ENCODE assay signal across 1 cellular context in the genomic region with DNA sequence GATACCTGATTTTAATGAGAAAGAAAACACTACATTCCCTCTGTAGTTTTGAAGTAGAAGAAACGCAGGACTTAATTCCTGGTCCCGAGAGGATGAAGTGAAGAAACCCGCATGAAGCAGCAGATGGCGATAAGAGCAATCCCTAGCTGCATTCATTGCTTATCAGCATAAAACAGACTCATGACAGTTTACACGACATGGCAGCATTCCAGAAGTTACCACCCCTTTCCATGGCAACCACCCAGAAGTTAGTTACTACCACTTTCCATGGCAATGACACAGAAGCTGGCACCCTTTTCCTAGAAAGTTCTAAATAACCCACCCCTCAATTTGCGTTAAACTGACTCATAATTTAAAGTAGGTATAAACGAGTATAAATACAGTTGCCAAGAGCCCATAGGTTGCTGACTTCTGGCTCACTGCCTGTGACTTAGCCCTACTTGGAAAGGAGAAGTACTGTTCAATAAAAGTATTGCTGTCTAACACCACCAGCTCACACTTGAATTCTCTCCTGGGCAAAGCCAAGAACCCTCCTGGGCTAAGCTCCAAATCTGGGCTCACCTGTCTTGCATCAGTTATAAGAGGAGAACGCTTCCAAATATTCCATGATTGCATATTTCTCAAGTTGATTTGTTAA.
TF ChIP-seq lines count a peak whose summit lies in the region.

No MANE protein-coding gene starts in this region.

TF ChIP-seq in K562, 482 proteins besides CTCF, POLR2A, EP300 and RAD21 (continued from another document and continues in another):
- TF ChIP-seq GTF2F1 (IDR thresholded peaks at IDR 0.05; ENCODE audit: low read depth, low read length): no peak
- peak; percentile 77; the same call in 1 of the 2 replicates for TF ChIP-seq NCOA1 (IDR thresholded peaks at IDR 0.05; ENCODE audit: low read depth)
- TF ChIP-seq MAFF (IDR thresholded peaks at IDR 0.05; ENCODE audit: low read length): peak; percentile 9; the same call in 1 of the 2 replicates
- TF ChIP-seq CREM (IDR thresholded peaks at IDR 0.05; ENCODE audit: low read depth): peak; percentile 51; the same call in 1 of the 2 replicates
- no peak for TF ChIP-seq BRCA1 (IDR thresholded peaks at IDR 0.05)
- no peak for TF ChIP-seq BRCA1 (CRISPR knock-in tag; IDR thresholded peaks at IDR 0.05)
- TF ChIP-seq MYBL2 (IDR thresholded peaks at IDR 0.05; ENCODE audit: low read depth): no peak
- no peak for TF ChIP-seq MYBL2 (CRISPR knock-in tag; IDR thresholded peaks at IDR 0.05; ENCODE audit: borderline replicate concordance)
- no peak for TF ChIP-seq HNRNPLL (IDR thresholded peaks at IDR 0.05; ENCODE audit: low read depth, low read length, poor library complexity, severe bottlenecking)
- TF ChIP-seq FOXK2 (conservative IDR thresholded peaks at IDR 0.05 in 1 of 2, IDR thresholded peaks at IDR 0.05 in 1 of 2; ENCODE audit: low read depth in 2 of 2): 0 out of 4 replicates have a peak, but pooled peaks of 1 of the 2 experiments have one; percentile 23
- no peak for TF ChIP-seq ZNF253 (CRISPR knock-in tag; conservative IDR thresholded peaks at IDR 0.05)
- peak; percentile 95 for TF ChIP-seq CBFA2T3 (IDR thresholded peaks at IDR 0.05)
- 0 out of 2 replicates have a peak, but pooled peaks have one; percentile 51 for TF ChIP-seq TEAD2 (tag; IDR thresholded peaks at IDR 0.05)
- peak; percentile 71 to 76 for TF ChIP-seq KDM1A (IDR thresholded peaks at IDR 0.05)
- no peak for TF ChIP-seq COPS2 (conservative IDR thresholded peaks at IDR 0.05)
- TF ChIP-seq HDAC3 (IDR thresholded peaks at IDR 0.05; ENCODE audit: borderline replicate concordance, partially characterized antibody): peak; percentile 44
- TF ChIP-seq CC2D1A (IDR thresholded peaks at IDR 0.05): peak; percentile 43; the same call in 1 of the 2 replicates
- TF ChIP-seq, protein P1, sequence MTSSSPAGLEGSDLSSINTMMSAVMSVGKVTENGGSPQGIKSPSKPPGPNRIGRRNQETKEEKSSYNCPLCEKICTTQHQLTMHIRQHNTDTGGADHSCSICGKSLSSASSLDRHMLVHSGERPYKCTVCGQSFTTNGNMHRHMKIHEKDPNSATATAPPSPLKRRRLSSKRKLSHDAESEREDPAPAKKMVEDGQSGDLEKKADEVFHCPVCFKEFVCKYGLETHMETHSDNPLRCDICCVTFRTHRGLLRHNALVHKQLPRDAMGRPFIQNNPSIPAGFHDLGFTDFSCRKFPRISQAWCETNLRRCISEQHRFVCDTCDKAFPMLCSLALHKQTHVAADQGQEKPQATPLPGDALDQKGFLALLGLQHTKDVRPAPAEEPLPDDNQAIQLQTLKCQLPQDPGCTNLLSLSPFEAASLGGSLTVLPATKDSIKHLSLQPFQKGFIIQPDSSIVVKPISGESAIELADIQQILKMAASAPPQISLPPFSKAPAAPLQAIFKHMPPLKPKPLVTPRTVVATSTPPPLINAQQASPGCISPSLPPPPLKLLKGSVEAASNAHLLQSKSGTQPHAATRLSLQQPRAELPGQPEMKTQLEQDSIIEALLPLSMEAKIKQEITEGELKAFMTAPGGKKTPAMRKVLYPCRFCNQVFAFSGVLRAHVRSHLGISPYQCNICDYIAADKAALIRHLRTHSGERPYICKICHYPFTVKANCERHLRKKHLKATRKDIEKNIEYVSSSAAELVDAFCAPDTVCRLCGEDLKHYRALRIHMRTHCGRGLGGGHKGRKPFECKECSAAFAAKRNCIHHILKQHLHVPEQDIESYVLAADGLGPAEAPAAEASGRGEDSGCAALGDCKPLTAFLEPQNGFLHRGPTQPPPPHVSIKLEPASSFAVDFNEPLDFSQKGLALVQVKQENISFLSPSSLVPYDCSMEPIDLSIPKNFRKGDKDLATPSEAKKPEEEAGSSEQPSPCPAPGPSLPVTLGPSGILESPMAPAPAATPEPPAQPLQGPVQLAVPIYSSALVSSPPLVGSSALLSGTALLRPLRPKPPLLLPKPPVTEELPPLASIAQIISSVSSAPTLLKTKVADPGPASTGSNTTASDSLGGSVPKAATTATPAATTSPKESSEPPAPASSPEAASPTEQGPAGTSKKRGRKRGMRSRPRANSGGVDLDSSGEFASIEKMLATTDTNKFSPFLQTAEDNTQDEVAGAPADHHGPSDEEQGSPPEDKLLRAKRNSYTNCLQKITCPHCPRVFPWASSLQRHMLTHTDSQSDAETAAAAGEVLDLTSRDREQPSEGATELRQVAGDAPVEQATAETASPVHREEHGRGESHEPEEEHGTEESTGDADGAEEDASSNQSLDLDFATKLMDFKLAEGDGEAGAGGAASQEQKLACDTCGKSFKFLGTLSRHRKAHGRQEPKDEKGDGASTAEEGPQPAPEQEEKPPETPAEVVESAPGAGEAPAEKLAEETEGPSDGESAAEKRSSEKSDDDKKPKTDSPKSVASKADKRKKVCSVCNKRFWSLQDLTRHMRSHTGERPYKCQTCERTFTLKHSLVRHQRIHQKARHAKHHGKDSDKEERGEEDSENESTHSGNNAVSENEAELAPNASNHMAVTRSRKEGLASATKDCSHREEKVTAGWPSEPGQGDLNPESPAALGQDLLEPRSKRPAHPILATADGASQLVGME (CRISPR knock-in tag; IDR thresholded peaks at IDR 0.05): no peak
- TF ChIP-seq, protein P2, sequence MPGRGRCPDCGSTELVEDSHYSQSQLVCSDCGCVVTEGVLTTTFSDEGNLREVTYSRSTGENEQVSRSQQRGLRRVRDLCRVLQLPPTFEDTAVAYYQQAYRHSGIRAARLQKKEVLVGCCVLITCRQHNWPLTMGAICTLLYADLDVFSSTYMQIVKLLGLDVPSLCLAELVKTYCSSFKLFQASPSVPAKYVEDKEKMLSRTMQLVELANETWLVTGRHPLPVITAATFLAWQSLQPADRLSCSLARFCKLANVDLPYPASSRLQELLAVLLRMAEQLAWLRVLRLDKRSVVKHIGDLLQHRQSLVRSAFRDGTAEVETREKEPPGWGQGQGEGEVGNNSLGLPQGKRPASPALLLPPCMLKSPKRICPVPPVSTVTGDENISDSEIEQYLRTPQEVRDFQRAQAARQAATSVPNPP (IDR thresholded peaks at IDR 0.05; ENCODE audit: borderline replicate concordance, insufficient read depth, insufficient read length): no peak
- TF ChIP-seq TOE1 (IDR thresholded peaks at IDR 0.05; ENCODE audit: borderline replicate concordance): 0 out of 2 replicates have a peak, but pooled peaks have one; percentile 33
- no peak for TF ChIP-seq TOE1 (CRISPR knock-in tag; IDR thresholded peaks at IDR 0.05; ENCODE audit: borderline replicate concordance, low read depth)
- TF ChIP-seq, protein P3, sequence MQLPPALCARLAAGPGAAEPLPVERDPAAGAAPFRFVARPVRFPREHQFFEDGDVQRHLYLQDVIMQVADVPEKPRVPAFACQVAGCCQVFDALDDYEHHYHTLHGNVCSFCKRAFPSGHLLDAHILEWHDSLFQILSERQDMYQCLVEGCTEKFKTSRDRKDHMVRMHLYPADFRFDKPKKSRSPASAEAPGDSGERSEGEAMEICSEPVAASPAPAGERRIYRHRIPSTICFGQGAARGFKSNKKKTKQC (CRISPR knock-in tag; IDR thresholded peaks at IDR 0.05): no peak
- TF ChIP-seq ZFX (CRISPR knock-in tag; IDR thresholded peaks at IDR 0.05): no peak
- TF ChIP-seq CTBP1 (IDR thresholded peaks at IDR 0.05; ENCODE audit: borderline replicate concordance): peak; percentile 53; the same call in 1 of the 2 replicates
- TF ChIP-seq HDAC2 (IDR thresholded peaks at IDR 0.05): no peak
- no peak for TF ChIP-seq PPARD (CRISPR knock-in tag; IDR thresholded peaks at IDR 0.05)
- 0 out of 2 replicates have a peak, but pooled peaks have one; percentile 17 for TF ChIP-seq CREB1 (IDR thresholded peaks at IDR 0.05)
- TF ChIP-seq CREB1 (CRISPR knock-in tag; IDR thresholded peaks at IDR 0.05): 0 out of 2 replicates have a peak, but pooled peaks have one; percentile 18
- TF ChIP-seq, protein P4, sequence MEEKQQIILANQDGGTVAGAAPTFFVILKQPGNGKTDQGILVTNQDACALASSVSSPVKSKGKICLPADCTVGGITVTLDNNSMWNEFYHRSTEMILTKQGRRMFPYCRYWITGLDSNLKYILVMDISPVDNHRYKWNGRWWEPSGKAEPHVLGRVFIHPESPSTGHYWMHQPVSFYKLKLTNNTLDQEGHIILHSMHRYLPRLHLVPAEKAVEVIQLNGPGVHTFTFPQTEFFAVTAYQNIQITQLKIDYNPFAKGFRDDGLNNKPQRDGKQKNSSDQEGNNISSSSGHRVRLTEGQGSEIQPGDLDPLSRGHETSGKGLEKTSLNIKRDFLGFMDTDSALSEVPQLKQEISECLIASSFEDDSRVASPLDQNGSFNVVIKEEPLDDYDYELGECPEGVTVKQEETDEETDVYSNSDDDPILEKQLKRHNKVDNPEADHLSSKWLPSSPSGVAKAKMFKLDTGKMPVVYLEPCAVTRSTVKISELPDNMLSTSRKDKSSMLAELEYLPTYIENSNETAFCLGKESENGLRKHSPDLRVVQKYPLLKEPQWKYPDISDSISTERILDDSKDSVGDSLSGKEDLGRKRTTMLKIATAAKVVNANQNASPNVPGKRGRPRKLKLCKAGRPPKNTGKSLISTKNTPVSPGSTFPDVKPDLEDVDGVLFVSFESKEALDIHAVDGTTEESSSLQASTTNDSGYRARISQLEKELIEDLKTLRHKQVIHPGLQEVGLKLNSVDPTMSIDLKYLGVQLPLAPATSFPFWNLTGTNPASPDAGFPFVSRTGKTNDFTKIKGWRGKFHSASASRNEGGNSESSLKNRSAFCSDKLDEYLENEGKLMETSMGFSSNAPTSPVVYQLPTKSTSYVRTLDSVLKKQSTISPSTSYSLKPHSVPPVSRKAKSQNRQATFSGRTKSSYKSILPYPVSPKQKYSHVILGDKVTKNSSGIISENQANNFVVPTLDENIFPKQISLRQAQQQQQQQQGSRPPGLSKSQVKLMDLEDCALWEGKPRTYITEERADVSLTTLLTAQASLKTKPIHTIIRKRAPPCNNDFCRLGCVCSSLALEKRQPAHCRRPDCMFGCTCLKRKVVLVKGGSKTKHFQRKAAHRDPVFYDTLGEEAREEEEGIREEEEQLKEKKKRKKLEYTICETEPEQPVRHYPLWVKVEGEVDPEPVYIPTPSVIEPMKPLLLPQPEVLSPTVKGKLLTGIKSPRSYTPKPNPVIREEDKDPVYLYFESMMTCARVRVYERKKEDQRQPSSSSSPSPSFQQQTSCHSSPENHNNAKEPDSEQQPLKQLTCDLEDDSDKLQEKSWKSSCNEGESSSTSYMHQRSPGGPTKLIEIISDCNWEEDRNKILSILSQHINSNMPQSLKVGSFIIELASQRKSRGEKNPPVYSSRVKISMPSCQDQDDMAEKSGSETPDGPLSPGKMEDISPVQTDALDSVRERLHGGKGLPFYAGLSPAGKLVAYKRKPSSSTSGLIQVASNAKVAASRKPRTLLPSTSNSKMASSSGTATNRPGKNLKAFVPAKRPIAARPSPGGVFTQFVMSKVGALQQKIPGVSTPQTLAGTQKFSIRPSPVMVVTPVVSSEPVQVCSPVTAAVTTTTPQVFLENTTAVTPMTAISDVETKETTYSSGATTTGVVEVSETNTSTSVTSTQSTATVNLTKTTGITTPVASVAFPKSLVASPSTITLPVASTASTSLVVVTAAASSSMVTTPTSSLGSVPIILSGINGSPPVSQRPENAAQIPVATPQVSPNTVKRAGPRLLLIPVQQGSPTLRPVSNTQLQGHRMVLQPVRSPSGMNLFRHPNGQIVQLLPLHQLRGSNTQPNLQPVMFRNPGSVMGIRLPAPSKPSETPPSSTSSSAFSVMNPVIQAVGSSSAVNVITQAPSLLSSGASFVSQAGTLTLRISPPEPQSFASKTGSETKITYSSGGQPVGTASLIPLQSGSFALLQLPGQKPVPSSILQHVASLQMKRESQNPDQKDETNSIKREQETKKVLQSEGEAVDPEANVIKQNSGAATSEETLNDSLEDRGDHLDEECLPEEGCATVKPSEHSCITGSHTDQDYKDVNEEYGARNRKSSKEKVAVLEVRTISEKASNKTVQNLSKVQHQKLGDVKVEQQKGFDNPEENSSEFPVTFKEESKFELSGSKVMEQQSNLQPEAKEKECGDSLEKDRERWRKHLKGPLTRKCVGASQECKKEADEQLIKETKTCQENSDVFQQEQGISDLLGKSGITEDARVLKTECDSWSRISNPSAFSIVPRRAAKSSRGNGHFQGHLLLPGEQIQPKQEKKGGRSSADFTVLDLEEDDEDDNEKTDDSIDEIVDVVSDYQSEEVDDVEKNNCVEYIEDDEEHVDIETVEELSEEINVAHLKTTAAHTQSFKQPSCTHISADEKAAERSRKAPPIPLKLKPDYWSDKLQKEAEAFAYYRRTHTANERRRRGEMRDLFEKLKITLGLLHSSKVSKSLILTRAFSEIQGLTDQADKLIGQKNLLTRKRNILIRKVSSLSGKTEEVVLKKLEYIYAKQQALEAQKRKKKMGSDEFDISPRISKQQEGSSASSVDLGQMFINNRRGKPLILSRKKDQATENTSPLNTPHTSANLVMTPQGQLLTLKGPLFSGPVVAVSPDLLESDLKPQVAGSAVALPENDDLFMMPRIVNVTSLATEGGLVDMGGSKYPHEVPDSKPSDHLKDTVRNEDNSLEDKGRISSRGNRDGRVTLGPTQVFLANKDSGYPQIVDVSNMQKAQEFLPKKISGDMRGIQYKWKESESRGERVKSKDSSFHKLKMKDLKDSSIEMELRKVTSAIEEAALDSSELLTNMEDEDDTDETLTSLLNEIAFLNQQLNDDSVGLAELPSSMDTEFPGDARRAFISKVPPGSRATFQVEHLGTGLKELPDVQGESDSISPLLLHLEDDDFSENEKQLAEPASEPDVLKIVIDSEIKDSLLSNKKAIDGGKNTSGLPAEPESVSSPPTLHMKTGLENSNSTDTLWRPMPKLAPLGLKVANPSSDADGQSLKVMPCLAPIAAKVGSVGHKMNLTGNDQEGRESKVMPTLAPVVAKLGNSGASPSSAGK (IDR thresholded peaks at IDR 0.05): no peak
- TF ChIP-seq, protein P5, sequence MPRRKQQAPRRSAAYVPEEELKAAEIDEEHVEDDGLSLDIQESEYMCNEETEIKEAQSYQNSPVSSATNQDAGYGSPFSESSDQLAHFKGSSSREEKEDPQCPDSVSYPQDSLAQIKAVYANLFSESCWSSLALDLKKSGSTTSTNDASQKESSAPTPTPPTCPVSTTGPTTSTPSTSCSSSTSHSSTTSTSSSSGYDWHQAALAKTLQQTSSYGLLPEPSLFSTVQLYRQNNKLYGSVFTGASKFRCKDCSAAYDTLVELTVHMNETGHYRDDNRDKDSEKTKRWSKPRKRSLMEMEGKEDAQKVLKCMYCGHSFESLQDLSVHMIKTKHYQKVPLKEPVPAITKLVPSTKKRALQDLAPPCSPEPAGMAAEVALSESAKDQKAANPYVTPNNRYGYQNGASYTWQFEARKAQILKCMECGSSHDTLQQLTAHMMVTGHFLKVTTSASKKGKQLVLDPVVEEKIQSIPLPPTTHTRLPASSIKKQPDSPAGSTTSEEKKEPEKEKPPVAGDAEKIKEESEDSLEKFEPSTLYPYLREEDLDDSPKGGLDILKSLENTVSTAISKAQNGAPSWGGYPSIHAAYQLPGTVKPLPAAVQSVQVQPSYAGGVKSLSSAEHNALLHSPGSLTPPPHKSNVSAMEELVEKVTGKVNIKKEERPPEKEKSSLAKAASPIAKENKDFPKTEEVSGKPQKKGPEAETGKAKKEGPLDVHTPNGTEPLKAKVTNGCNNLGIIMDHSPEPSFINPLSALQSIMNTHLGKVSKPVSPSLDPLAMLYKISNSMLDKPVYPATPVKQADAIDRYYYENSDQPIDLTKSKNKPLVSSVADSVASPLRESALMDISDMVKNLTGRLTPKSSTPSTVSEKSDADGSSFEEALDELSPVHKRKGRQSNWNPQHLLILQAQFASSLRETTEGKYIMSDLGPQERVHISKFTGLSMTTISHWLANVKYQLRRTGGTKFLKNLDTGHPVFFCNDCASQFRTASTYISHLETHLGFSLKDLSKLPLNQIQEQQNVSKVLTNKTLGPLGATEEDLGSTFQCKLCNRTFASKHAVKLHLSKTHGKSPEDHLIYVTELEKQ (CRISPR knock-in tag; IDR thresholded peaks at IDR 0.05): no peak
- peak; percentile 74 for TF ChIP-seq FOXM1 (IDR thresholded peaks at IDR 0.05; ENCODE audit: low read depth)
- no peak for TF ChIP-seq FOXM1 (CRISPR knock-in tag; IDR thresholded peaks at IDR 0.05; ENCODE audit: low read depth)
- TF ChIP-seq MYNN (IDR thresholded peaks at IDR 0.05): peak; percentile 73; the same call in 1 of the 2 replicates
- no peak for TF ChIP-seq MYNN (CRISPR knock-in tag; IDR thresholded peaks at IDR 0.05)
- peak; percentile 78 for TF ChIP-seq ZNF766 (CRISPR knock-in tag; conservative IDR thresholded peaks at IDR 0.05)
